2 cellular contexts compared by ENCODE assay signal in the genomic region with DNA sequence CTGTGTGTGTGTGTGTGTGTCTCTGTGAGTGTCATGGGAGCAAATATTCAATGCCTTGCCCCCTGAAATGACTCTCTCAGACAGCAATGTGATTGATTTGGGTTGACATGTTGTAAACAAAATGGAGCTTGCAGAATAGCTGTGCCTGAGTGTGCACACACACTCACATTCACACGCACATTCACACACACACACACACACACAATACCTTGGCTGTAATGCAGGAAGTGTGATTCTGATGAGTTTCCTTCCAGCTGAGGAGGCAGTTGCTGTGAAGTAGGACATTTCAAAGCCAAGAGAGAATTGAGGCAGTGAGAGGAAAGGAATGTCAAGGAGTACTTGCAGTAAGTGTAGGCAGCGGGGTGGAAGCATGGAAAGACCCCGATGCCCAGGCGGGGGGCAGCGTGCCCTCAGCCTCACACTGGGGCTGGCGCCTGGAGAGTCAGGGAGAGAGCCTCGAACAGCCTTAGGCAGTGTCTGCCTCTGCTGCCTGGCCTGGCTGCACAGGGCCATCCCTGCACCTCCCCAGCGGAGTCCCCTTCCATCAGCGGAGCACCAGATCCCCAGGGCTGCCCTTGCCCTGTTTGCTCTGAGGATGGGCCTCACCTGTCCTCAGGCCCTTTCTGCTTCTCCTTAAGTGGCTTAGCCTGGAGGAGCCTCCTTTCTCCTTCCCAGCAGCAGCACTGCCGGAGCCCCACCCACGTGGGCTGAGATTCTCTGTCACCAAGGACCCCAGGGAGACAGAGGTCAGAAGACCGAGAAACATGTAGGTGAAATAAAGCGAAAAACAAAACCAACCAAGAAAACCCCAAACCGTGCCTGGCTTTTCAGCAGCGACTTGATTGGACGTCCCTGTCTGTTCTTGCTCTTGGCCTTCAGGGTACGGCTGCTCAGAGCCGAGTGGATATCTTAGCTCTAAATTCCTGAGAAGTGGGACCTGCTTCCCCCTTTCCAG.
TF ChIP-seq lines count a peak whose summit lies in the region.

No MANE protein-coding gene starts in this region.

TF ChIP-seq in SK-N-SH, 30 proteins besides CTCF, POLR2A, EP300 and RAD21:
- TF ChIP-seq, protein P1, sequence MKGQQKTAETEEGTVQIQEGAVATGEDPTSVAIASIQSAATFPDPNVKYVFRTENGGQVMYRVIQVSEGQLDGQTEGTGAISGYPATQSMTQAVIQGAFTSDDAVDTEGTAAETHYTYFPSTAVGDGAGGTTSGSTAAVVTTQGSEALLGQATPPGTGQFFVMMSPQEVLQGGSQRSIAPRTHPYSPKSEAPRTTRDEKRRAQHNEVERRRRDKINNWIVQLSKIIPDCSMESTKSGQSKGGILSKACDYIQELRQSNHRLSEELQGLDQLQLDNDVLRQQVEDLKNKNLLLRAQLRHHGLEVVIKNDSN (IDR thresholded peaks at IDR 0.05; ENCODE audit: borderline replicate concordance, low read depth) = no peak
- TF ChIP-seq, protein P2, sequence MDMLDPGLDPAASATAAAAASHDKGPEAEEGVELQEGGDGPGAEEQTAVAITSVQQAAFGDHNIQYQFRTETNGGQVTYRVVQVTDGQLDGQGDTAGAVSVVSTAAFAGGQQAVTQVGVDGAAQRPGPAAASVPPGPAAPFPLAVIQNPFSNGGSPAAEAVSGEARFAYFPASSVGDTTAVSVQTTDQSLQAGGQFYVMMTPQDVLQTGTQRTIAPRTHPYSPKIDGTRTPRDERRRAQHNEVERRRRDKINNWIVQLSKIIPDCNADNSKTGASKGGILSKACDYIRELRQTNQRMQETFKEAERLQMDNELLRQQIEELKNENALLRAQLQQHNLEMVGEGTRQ (IDR thresholded peaks at IDR 0.05; ENCODE audit: borderline replicate concordance, low read depth, low read length) = no peak
- TF ChIP-seq GABPA (IDR thresholded peaks at IDR 0.05; ENCODE audit: low read depth) (no peak), GATA2 (CRISPR knock-in tag; IDR thresholded peaks at IDR 0.05) (no peak), CHD2 (IDR thresholded peaks at IDR 0.05; ENCODE audit: low read length, partially characterized antibody) (no peak), JUND (IDR thresholded peaks at IDR 0.05) (no peak), TEAD4 (IDR thresholded peaks at IDR 0.05; ENCODE audit: borderline replicate concordance, insufficient read depth) (no peak), POLR2AphosphoS5 (IDR thresholded peaks at IDR 0.05; ENCODE audit: low read depth, low read length) (no peak), RXRA (IDR thresholded peaks at IDR 0.05; ENCODE audit: borderline replicate concordance, low read depth) (no peak), NFIC (IDR thresholded peaks at IDR 0.05; ENCODE audit: borderline replicate concordance) (no peak), SMC3 (IDR thresholded peaks at IDR 0.05; ENCODE audit: low read depth, low read length) (no peak), NRF1 (IDR thresholded peaks at IDR 0.05; ENCODE audit: low read depth, low read length) (no peak), MEF2A (IDR thresholded peaks at IDR 0.05; ENCODE audit: borderline replicate concordance, low read depth) (no peak), TCF12 (IDR thresholded peaks at IDR 0.05) (no peak)
- TF ChIP-seq, protein P3, sequence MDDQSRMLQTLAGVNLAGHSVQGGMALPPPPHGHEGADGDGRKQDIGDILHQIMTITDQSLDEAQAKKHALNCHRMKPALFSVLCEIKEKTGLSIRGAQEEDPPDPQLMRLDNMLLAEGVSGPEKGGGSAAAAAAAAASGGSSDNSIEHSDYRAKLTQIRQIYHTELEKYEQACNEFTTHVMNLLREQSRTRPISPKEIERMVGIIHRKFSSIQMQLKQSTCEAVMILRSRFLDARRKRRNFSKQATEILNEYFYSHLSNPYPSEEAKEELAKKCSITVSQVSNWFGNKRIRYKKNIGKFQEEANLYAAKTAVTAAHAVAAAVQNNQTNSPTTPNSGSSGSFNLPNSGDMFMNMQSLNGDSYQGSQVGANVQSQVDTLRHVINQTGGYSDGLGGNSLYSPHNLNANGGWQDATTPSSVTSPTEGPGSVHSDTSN (IDR thresholded peaks at IDR 0.05) = no peak
- TF ChIP-seq, protein P4, sequence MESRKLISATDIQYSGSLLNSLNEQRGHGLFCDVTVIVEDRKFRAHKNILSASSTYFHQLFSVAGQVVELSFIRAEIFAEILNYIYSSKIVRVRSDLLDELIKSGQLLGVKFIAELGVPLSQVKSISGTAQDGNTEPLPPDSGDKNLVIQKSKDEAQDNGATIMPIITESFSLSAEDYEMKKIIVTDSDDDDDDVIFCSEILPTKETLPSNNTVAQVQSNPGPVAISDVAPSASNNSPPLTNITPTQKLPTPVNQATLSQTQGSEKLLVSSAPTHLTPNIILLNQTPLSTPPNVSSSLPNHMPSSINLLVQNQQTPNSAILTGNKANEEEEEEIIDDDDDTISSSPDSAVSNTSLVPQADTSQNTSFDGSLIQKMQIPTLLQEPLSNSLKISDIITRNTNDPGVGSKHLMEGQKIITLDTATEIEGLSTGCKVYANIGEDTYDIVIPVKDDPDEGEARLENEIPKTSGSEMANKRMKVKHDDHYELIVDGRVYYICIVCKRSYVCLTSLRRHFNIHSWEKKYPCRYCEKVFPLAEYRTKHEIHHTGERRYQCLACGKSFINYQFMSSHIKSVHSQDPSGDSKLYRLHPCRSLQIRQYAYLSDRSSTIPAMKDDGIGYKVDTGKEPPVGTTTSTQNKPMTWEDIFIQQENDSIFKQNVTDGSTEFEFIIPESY (IDR thresholded peaks at IDR 0.05; ENCODE audit: borderline replicate concordance, low read depth) = no peak

TF ChIP-seq in HepG2, 621 proteins besides CTCF, POLR2A, EP300 and RAD21:
- TF ChIP-seq, protein P5, sequence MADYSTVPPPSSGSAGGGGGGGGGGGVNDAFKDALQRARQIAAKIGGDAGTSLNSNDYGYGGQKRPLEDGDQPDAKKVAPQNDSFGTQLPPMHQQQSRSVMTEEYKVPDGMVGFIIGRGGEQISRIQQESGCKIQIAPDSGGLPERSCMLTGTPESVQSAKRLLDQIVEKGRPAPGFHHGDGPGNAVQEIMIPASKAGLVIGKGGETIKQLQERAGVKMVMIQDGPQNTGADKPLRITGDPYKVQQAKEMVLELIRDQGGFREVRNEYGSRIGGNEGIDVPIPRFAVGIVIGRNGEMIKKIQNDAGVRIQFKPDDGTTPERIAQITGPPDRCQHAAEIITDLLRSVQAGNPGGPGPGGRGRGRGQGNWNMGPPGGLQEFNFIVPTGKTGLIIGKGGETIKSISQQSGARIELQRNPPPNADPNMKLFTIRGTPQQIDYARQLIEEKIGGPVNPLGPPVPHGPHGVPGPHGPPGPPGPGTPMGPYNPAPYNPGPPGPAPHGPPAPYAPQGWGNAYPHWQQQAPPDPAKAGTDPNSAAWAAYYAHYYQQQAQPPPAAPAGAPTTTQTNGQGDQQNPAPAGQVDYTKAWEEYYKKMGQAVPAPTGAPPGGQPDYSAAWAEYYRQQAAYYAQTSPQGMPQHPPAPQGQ (CRISPR knock-in tag; IDR thresholded peaks at IDR 0.05; ENCODE audit: borderline replicate concordance) = no peak
- TF ChIP-seq KDM5A (IDR thresholded peaks at IDR 0.05; ENCODE audit: borderline replicate concordance, low read length) = no peak
- TF ChIP-seq, protein P6, sequence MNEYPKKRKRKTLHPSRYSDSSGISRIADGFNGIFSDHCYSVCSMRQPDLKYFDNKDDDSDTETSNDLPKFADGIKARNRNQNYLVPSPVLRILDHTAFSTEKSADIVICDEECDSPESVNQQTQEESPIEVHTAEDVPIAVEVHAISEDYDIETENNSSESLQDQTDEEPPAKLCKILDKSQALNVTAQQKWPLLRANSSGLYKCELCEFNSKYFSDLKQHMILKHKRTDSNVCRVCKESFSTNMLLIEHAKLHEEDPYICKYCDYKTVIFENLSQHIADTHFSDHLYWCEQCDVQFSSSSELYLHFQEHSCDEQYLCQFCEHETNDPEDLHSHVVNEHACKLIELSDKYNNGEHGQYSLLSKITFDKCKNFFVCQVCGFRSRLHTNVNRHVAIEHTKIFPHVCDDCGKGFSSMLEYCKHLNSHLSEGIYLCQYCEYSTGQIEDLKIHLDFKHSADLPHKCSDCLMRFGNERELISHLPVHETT (CRISPR knock-in tag; conservative IDR thresholded peaks at IDR 0.05) = no peak
- no peak for TF ChIP-seq ZBTB21 (CRISPR knock-in tag; IDR thresholded peaks at IDR 0.05)
- TF ChIP-seq MEIS1 (CRISPR knock-in tag; IDR thresholded peaks at IDR 0.05; ENCODE audit: borderline replicate concordance) = no peak
- TF ChIP-seq DPF2 (CRISPR knock-in tag; IDR thresholded peaks at IDR 0.05; ENCODE audit: borderline replicate concordance, low read depth) = no peak
- TF ChIP-seq KDM4B (CRISPR knock-in tag; IDR thresholded peaks at IDR 0.05) = no peak
- TF ChIP-seq, protein P7, sequence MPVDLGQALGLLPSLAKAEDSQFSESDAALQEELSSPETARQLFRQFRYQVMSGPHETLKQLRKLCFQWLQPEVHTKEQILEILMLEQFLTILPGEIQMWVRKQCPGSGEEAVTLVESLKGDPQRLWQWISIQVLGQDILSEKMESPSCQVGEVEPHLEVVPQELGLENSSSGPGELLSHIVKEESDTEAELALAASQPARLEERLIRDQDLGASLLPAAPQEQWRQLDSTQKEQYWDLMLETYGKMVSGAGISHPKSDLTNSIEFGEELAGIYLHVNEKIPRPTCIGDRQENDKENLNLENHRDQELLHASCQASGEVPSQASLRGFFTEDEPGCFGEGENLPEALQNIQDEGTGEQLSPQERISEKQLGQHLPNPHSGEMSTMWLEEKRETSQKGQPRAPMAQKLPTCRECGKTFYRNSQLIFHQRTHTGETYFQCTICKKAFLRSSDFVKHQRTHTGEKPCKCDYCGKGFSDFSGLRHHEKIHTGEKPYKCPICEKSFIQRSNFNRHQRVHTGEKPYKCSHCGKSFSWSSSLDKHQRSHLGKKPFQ (CRISPR knock-in tag; IDR thresholded peaks at IDR 0.05; ENCODE audit: insufficient replicate concordance) = no peak
- TF ChIP-seq PHB2 (IDR thresholded peaks at IDR 0.05; ENCODE audit: partially characterized antibody) = no peak
- no peak for TF ChIP-seq KLF15 (CRISPR knock-in tag; IDR thresholded peaks at IDR 0.05; ENCODE audit: borderline replicate concordance)
- no peak for TF ChIP-seq ESRRA (CRISPR knock-in tag; IDR thresholded peaks at IDR 0.05; ENCODE audit: low read depth)
- TF ChIP-seq, protein P8, sequence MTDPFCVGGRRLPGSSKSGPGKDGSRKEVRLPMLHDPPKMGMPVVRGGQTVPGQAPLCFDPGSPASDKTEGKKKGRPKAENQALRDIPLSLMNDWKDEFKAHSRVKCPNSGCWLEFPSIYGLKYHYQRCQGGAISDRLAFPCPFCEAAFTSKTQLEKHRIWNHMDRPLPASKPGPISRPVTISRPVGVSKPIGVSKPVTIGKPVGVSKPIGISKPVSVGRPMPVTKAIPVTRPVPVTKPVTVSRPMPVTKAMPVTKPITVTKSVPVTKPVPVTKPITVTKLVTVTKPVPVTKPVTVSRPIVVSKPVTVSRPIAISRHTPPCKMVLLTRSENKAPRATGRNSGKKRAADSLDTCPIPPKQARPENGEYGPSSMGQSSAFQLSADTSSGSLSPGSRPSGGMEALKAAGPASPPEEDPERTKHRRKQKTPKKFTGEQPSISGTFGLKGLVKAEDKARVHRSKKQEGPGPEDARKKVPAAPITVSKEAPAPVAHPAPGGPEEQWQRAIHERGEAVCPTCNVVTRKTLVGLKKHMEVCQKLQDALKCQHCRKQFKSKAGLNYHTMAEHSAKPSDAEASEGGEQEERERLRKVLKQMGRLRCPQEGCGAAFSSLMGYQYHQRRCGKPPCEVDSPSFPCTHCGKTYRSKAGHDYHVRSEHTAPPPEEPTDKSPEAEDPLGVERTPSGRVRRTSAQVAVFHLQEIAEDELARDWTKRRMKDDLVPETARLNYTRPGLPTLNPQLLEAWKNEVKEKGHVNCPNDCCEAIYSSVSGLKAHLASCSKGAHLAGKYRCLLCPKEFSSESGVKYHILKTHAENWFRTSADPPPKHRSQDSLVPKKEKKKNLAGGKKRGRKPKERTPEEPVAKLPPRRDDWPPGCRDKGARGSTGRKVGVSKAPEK (CRISPR knock-in tag; IDR thresholded peaks at IDR 0.05; ENCODE audit: borderline replicate concordance) = no peak
- no peak for TF ChIP-seq MED1 (CRISPR knock-in tag; IDR thresholded peaks at IDR 0.05)
- TF ChIP-seq ZNF326 (CRISPR knock-in tag; IDR thresholded peaks at IDR 0.05; ENCODE audit: borderline replicate concordance) = no peak
- no peak for TF ChIP-seq JDP2 (CRISPR knock-in tag; IDR thresholded peaks at IDR 0.05; ENCODE audit: borderline replicate concordance)
